Comparison of ENCODE assay signal across 8 cellular contexts in genomic region chr10:80077869-80078447, GRCh38. TPM values are rescaled to one million over a fixed set of nuclear protein-coding genes. Genes with fewer than 3 reads are reported as not detected.
DNase-seq lines count a peak whose midpoint lies in the region; ATAC-seq and TF ChIP-seq lines count a peak whose summit lies in the region.

No MANE protein-coding gene starts in this region.

- no peaks in the 10 kb centered on the region for H3K27me3 ChIP-seq in parathyroid adenoma (ENCODE audit: control insufficient read depth, insufficient read depth, low read length)

- POLR2A ChIA-PET in OCI-LY7 (lab: Charles Lee): interaction anchor here (0.5 to 1.0 kb wide), 3 partner anchors 354 to 1798 kb away, joined by 3 read pairs; no protein-coding TSS in a partner anchor

- no peaks in the 10 kb centered on the region for H3K9me2 ChIP-seq in OCI-LY7 (ENCODE audit: insufficient read depth, low read length)

- no peaks in the 10 kb centered on the region for H4K20me1 ChIP-seq in OCI-LY7 (ENCODE audit: insufficient read depth, low read length)

- intact Hi-C loops in OCI-LY7 (cut with micrococcal nuclease; ENCODE audit: unreplicated experiment): no loop called here

- TF ChIP-seq CTCF in GM12864 (IDR thresholded peaks at IDR 0.05; ENCODE audit: low read depth, low read length, missing control alignments) (no peak), OCI-LY7 (conservative IDR thresholded peaks at IDR 0.05; ENCODE audit: low read length) (no peak), epithelial cell of esophagus (IDR thresholded peaks at IDR 0.05; ENCODE audit: insufficient read depth, low read depth, low read length, missing control alignments) (no peak), parathyroid adenoma (IDR thresholded peaks at IDR 0.05) (no peak)

- DNase-seq in GM12864 (ENCODE audit: low read depth) (no peak), OCI-LY7 (ENCODE audit: low spot score) (no peak), epithelial cell of esophagus (ENCODE audit: low read depth) (no peak), COLO829 (ENCODE audit: low spot score) (no peak)

- no peak overlapping the region; the same call in 1 of the 2 replicates for H2AFZ ChIP-seq in OCI-LY7 (ENCODE audit: low read length)
- H2AFZ ChIP-seq in parathyroid adenoma: peak overlapping the region; percentile 100

- CTCF ChIA-PET in OCI-LY7 (lab: Charles Lee; ENCODE audit: unreplicated experiment): no interaction called here

- H3K4me1 ChIP-seq in OCI-LY7 (ENCODE audit: insufficient read depth, low read length, poor library complexity, severe bottlenecking) (no peaks in the 10 kb centered on the region), parathyroid adenoma (no peaks in the 10 kb centered on the region)

- H3K36me3 ChIP-seq in OCI-LY7 (ENCODE audit: insufficient read depth, low read length) (no peaks in the 10 kb centered on the region), parathyroid adenoma (ENCODE audit: control insufficient read depth, insufficient read depth, low read length) (no peaks in the 10 kb centered on the region)

- H3K4me3 ChIP-seq in GM12864 (ENCODE audit: low read depth, low read length) (peak overlapping the region; percentile 74), OCI-LY7 (ENCODE audit: low read depth, low read length, poor library complexity, severe bottlenecking) (no peak overlapping the region), epithelial cell of esophagus (ENCODE audit: low read length) (peak overlapping the region; percentile 93), parathyroid adenoma (ENCODE audit: low read depth, low read length) (peak overlapping the region; percentile 96)

- no TSS peak for BruUV-seq in OCI-LY7 (replicated peaks; lab: Mats Ljungman, UMichigan)

- no peak for ATAC-seq in HG02571 (IDR thresholded peaks at IDR 0.05; ENCODE audit: unreplicated experiment)
- ATAC-seq in GM18858 (IDR thresholded peaks at IDR 0.05; ENCODE audit: unreplicated experiment): no peak
- ATAC-seq in HG03521 (IDR thresholded peaks at IDR 0.05; ENCODE audit: unreplicated experiment): no peak

- H3K9me3 ChIP-seq in OCI-LY7 (ENCODE audit: low read length): no peaks in the 10 kb centered on the region
- no peaks in the 10 kb centered on the region for H3K9me3 ChIP-seq in parathyroid adenoma (ENCODE audit: control insufficient read depth, low read length)

- H3K79me2 ChIP-seq in OCI-LY7 (ENCODE audit: insufficient read depth, low read depth, low read length): no peaks in the 10 kb centered on the region
- H3K79me2 ChIP-seq in parathyroid adenoma: no peaks in the 10 kb centered on the region

- peak overlapping the region; percentile 91 for H3K9ac ChIP-seq in parathyroid adenoma

- H3K4me2 ChIP-seq in OCI-LY7 (ENCODE audit: low read length): peak overlapping the region; percentile 16; the same call in 1 of the 2 replicates
- H3K4me2 ChIP-seq in parathyroid adenoma (ENCODE audit: low read length): peak overlapping the region; percentile 100

- no peak overlapping the region for H3K27ac ChIP-seq in OCI-LY7 (ENCODE audit: low read depth, low read length, poor library complexity, severe bottlenecking)
- peak overlapping the region; percentile 98 for H3K27ac ChIP-seq in parathyroid adenoma

RNA-seq across cellular contexts. Expression of gene TMEM254, which starts 0.5 kb away (rescaled TPM):
- not detected in 2 replicates for total RNA-seq in OCI-LY7 (2014; rRNA removed; shearing (Covaris generic))
- total RNA-seq in OCI-LY7 (2022): not detected in 2 replicates

RNA-seq across cellular contexts. Expression of gene PLAC9, which starts 54.6 kb away (rescaled TPM):
- not detected in 2 replicates for total RNA-seq in OCI-LY7 (2014; rRNA removed; shearing (Covaris generic))
- not detected in 2 replicates for total RNA-seq in OCI-LY7 (2022)
